9 cellular contexts compared by ENCODE assay signal in the genomic region with DNA sequence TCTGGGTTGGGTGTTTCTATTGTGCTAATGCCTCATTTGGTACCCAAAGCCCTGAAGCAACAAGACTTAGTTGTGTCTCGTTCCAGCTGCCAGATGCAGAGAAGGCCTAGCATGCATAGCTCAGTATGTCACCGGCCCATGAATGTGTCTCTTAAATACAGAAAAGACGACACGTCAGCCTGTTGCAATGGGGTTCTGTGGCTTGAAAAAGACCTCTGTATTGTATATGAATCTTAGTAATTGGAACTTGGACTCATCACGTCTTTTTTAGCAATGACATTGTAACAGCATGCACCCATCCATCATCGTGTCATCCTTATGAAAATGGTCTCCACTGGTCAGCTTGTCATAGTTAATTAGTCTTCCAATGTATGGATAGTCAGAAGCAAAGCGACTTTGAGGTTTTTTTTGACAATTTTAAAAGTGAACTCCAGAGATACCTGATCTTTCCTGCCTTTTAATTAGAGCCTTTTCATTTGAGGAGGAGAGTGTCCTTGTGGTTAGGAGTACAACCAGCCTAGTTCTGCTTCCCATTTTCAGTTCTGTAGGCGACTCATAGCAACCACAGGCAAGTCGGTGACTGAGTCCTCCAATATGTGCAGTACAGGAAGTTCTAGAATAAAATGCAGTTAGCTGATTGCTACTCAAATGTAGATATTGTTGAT.
DNase-seq lines count a peak whose midpoint lies in the region; ATAC-seq and TF ChIP-seq lines count a peak whose summit lies in the region.
"Had no signal": no experiment of that assay in that cellular context is flagged by ENCODE, and none has a peak within 500 bp of the region (broad histone marks: within the 10 kb centered on the region; RNA-seq: fewer than 3 reads in every experiment).

No MANE protein-coding gene starts in this region.

- DNase-seq in activated naive CD4-positive, alpha-beta T cell treated with anti-CD3 and anti-CD28 coated beads for 36 hours = peak; percentile 14
- no peak for DNase-seq in activated naive CD4-positive, alpha-beta T cell treated with anti-CD3 and anti-CD28 coated beads, Interleukin-2, amount 50 U/mL, for 16 hours
- DNase-seq in SK-N-SH (no peak), caudate nucleus (lab: John Stamatoyannopoulos, UW) (no peak), coronary artery (ENCODE audit: low spot score) (no peak), DMS53 (lab: John Stamatoyannopoulos, UW) (no peak)

- POLR2A ChIA-PET in SK-N-SH (lab: Yijun Ruan, JAX) = no interaction called here

- no peaks in the 10 kb centered on the region for H3K79me2 ChIP-seq in SK-N-SH (ENCODE audit: insufficient read depth)

- no peaks in the 10 kb centered on the region for H3K36me3 ChIP-seq in SK-N-SH (replicated peaks in 1 of 2; ENCODE audit: control insufficient read depth in 1 of 2, insufficient read depth in 2 of 2, low read length in 1 of 2)
- H3K36me3 ChIP-seq: BLaER1 had no signal

- no peaks in the 10 kb centered on the region for H3K36me3 Mint-ChIP-seq in activated naive CD4-positive, alpha-beta T cell treated with anti-CD3 and anti-CD28 coated beads for 36 hours (ENCODE audit: low read depth)
- H3K36me3 Mint-ChIP-seq in stimulated activated naive CD8-positive, alpha-beta T cell treated with anti-CD3 and anti-CD28 coated beads, Interleukin-15, Interleukin-2, amounts not matched to agents 100 ng/mL and 50 ng/mL, for 24 hours (ENCODE audit: low read depth) = no peaks in the 10 kb centered on the region

- no peak overlapping the region for H2AFZ ChIP-seq in SK-N-SH (ENCODE audit: low read depth)

- H3K27ac Mint-ChIP-seq in activated naive CD4-positive, alpha-beta T cell treated with anti-CD3 and anti-CD28 coated beads for 36 hours = peak overlapping the region; percentile 28
- H3K27ac Mint-ChIP-seq in stimulated activated naive CD8-positive, alpha-beta T cell treated with anti-CD3 and anti-CD28 coated beads, Interleukin-15, Interleukin-2, amounts not matched to agents 100 ng/mL and 50 ng/mL, for 24 hours = peak overlapping the region; percentile 77

- no peaks in the 10 kb centered on the region for H3K27me3 ChIP-seq in SK-N-SH (ENCODE audit: insufficient read depth)
- H3K27me3 ChIP-seq: BLaER1 had no signal

- 51% methylated on average over 9 of the region's 9 CpGs for WGBS in SK-N-SH (ENCODE audit: low lambda C conversion rate)

- peaks cover 20% of the 10 kb centered on the region for H3K4me1 Mint-ChIP-seq in activated naive CD4-positive, alpha-beta T cell treated with anti-CD3 and anti-CD28 coated beads for 36 hours (ENCODE audit: low read depth)
- H3K4me1 Mint-ChIP-seq in stimulated activated naive CD8-positive, alpha-beta T cell treated with anti-CD3 and anti-CD28 coated beads, Interleukin-15, Interleukin-2, amounts not matched to agents 100 ng/mL and 50 ng/mL, for 24 hours (ENCODE audit: low read depth) = peaks cover 23% of the 10 kb centered on the region

- no peak for TF ChIP-seq RAD21 in SK-N-SH (IDR thresholded peaks at IDR 0.05; ENCODE audit: low read length)

- no peaks in the 10 kb centered on the region for H4K20me1 ChIP-seq in SK-N-SH (ENCODE audit: insufficient read depth)
- H4K20me1 ChIP-seq: BLaER1 had no signal

- intact Hi-C loops in activated naive CD4-positive, alpha-beta T cell treated with anti-CD3 and anti-CD28 coated beads for 36 hours (cut with micrococcal nuclease) = loop anchor here (10.0 kb wide), 2 partner anchors 648 to 1358 kb away; a partner anchor contains a TSS

- peaks cover 4% of the 10 kb centered on the region for H3K9me3 Mint-ChIP-seq in activated naive CD4-positive, alpha-beta T cell treated with anti-CD3 and anti-CD28 coated beads for 36 hours
- H3K9me3 Mint-ChIP-seq in stimulated activated naive CD8-positive, alpha-beta T cell treated with anti-CD3 and anti-CD28 coated beads, Interleukin-15, Interleukin-2, amounts not matched to agents 100 ng/mL and 50 ng/mL, for 24 hours = no peaks in the 10 kb centered on the region

- no peak overlapping the region for H3K4me3 Mint-ChIP-seq in activated naive CD4-positive, alpha-beta T cell treated with anti-CD3 and anti-CD28 coated beads for 36 hours
- no peak overlapping the region for H3K4me3 Mint-ChIP-seq in stimulated activated naive CD8-positive, alpha-beta T cell treated with anti-CD3 and anti-CD28 coated beads, Interleukin-15, Interleukin-2, amounts not matched to agents 100 ng/mL and 50 ng/mL, for 24 hours

- H3K4me3 ChIP-seq in SK-N-SH (ENCODE audit: low read depth in 2 of 2, low read length in 1 of 2) = no peak overlapping the region
- H3K4me3 ChIP-seq in coronary artery = no peak overlapping the region
- H3K4me3 ChIP-seq: BLaER1 had no signal

- H3K27ac ChIP-seq in SK-N-SH (ENCODE audit: low read depth in 2 of 2, low read length in 1 of 2) = no peak overlapping the region
- no peak overlapping the region for H3K27ac ChIP-seq in caudate nucleus (ENCODE audit: low read depth, low read length)
- H3K27ac ChIP-seq in coronary artery = no peak overlapping the region
- H3K27ac ChIP-seq: BLaER1 had no signal

- CTCF ChIA-PET in activated naive CD4-positive, alpha-beta T cell treated with anti-CD3 and anti-CD28 coated beads for 36 hours (lab: Charles Lee) = interaction anchor here (0.6 kb wide), 1 partner anchor 482 kb away, joined by 4 read pairs; no protein-coding TSS in a partner anchor
- CTCF ChIA-PET in SK-N-SH (lab: Yijun Ruan, JAX) = no interaction called here

- no peaks in the 10 kb centered on the region for H3K27me3 Mint-ChIP-seq in activated naive CD4-positive, alpha-beta T cell treated with anti-CD3 and anti-CD28 coated beads for 36 hours (ENCODE audit: low read depth)
- H3K27me3 Mint-ChIP-seq in stimulated activated naive CD8-positive, alpha-beta T cell treated with anti-CD3 and anti-CD28 coated beads, Interleukin-15, Interleukin-2, amounts not matched to agents 100 ng/mL and 50 ng/mL, for 24 hours = no peaks in the 10 kb centered on the region

- TF ChIP-seq EP300 in SK-N-SH (IDR thresholded peaks at IDR 0.05; ENCODE audit: borderline replicate concordance in 1 of 2, low read depth in 1 of 2, low read length in 1 of 2) = no peak

- H3K4me2 ChIP-seq in SK-N-SH = no peak overlapping the region
- H3K4me2 ChIP-seq: BLaER1 had no signal

- no peaks in the 10 kb centered on the region for H3K4me1 ChIP-seq in SK-N-SH (ENCODE audit: control insufficient read depth in 1 of 2, insufficient read depth in 2 of 2, low read depth in 1 of 2, low read length in 1 of 2)
- H3K4me1 ChIP-seq: BLaER1 had no signal

- H3K9ac ChIP-seq in SK-N-SH = no peak overlapping the region
- H3K9ac ChIP-seq: BLaER1 had no signal

- no peaks in the 10 kb centered on the region for H3K9me3 ChIP-seq in SK-N-SH
- H3K9me3 ChIP-seq: BLaER1 had no signal

- no peak for TF ChIP-seq CTCF in SK-N-SH (IDR thresholded peaks at IDR 0.05)
- no peak for TF ChIP-seq CTCF in coronary artery (IDR thresholded peaks at IDR 0.05)

- ATAC-seq in HG03039 (IDR thresholded peaks at IDR 0.05; ENCODE audit: unreplicated experiment) = peak; percentile 58

- no peaks in the 10 kb centered on the region for H3F3A ChIP-seq in SK-N-SH (replicated peaks; ENCODE audit: insufficient read depth)

- H3K9me2 ChIP-seq in SK-N-SH = no peaks in the 10 kb centered on the region

TF ChIP-seq in SK-N-SH, 30 proteins besides CTCF, POLR2A, EP300 and RAD21:
- TF ChIP-seq FOSL2 (IDR thresholded peaks at IDR 0.05; ENCODE audit: borderline replicate concordance, low read depth) (0 out of 2 replicates have a peak, but pooled peaks have one; percentile 27), RFX5 (IDR thresholded peaks at IDR 0.05; ENCODE audit: low read length) (no peak)
TF ChIP-seq in SK-N-SH: peak in this region for 1.
